34 cellular contexts compared by ENCODE assay signal in the genomic region with DNA sequence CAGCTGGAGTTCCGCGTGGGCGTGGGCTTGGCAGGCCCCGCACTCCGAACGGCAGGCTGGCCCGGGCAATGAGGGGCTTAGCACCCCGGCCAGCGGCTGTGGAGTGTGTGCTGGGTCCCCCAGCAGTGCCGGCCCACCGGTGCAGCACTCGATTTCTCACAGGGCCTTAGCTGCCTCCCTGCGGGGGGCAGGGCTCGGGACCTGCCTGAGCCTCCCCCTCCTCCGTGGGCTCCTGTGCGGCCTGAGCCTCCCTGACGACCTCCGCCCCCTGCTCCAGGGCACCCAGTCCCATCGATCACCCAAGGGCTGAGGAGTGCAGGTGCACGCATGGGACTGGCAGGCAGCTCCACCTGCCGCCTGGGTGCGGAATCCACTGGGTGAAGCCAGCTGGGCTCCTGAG.
"Had no signal": no experiment of that assay in that cellular context is flagged by ENCODE, and none has a peak within 500 bp of the region (broad histone marks: within the 10 kb centered on the region; RNA-seq: fewer than 3 reads in every experiment).

No MANE protein-coding gene starts in this region.

- H3K4me3 ChIP-seq: MG63 had no signal

- H3K27ac ChIP-seq: KMS-11 had no signal

- H3K36me3 ChIP-seq: MG63 had no signal

- H3K27me3 ChIP-seq: MG63 had no signal

- DNase-seq: Karpas-422, Kasumi-1, MG63, MM.1S, MV-4-11, NCI-H1048, NCI-H1092, NCI-H1092 treated with DMSO at 0.1 percent for 48 hours, NCI-H1105, NCI-H1105 treated with DMSO at 0.1 percent for 48 hours, NCI-H1417, NCI-H1417 treated with DMSO at 0.1 percent for 48 hours, NCI-H1436, NCI-H1436 treated with DMSO at 0.1 percent for 48 hours, NCI-H1694, NCI-H1694 treated with DMSO at 0.1 percent for 48 hours, NCI-H187, NCI-H187 treated with DMSO at 0.1 percent for 48 hours, NCI-H1930, NCI-H2029, NCI-H2029 treated with DMSO at 0.1 percent for 48 hours, NCI-H2081, NCI-H2081 treated with DMSO at 0.1 percent for 48 hours, NCI-H2107, NCI-H2171, NCI-H2171 treated with DMSO at 0.1 percent for 48 hours, NCI-H2227 treated with DMSO at 0.1 percent for 48 hours, NCI-H226, NCI-H345, NCI-H446, NCI-H446 treated with DMSO at 0.1 percent for 48 hours, NCI-H510A, NCI-H510A treated with DMSO at 0.1 percent for 48 hours had no signal

- H3K9me3 ChIP-seq: MG63 had no signal
